ENCODE assay signal across 20 cellular contexts in the genomic region with DNA sequence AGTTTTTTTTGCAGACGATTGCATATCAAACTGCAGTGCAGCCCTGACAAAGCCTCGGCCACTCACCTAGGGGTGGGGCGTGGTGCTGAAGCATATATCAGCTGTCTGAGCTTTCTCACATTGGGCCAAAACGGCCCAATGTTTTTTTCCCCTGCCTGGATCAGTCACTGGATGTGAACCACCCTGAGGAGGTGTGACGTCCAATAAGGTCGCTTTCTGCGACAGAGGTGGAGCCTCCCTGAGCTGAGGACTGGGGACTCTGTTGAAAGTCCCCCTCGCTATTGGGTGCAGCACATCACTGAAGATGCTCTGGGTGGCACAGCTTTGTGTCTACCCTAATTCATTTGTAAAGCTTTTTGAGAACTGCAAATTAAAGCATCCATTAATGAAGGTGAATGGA.
"Had no signal": no experiment of that assay in that cellular context is flagged by ENCODE, and none has a peak within 500 bp of the region (broad histone marks: within the 10 kb centered on the region; RNA-seq: fewer than 3 reads in every experiment).

No MANE protein-coding gene starts in this region.

- H3K9me3 ChIP-seq: MG63, SJSA1 had no signal

- H3K4me3 ChIP-seq: MG63, SJSA1, SK-N-MC had no signal

- H3K27me3 ChIP-seq: MG63, SJSA1 had no signal

- DNase-seq: Karpas-422, KG1, MG63, NCI-H1092, NCI-H1105 treated with DMSO at 0.1 percent for 48 hours, NCI-H1417 treated with DMSO at 0.1 percent for 48 hours, NCI-H146, NCI-H1694 treated with DMSO at 0.1 percent for 48 hours, NCI-H1930, NCI-H2081, NCI-H2107, NCI-H2227 treated with DMSO at 0.1 percent for 48 hours, NCI-H524, NCI-H526 treated with DMSO at 0.1 percent for 48 hours, NCI-H748 treated with DMSO at 0.1 percent for 48 hours, Right ventricle myocardium superior, RPMI8226, SIG-M5 had no signal

- H3K27ac ChIP-seq: SJSA1, SK-N-MC had no signal

- H3K36me3 ChIP-seq: MG63, SJSA1 had no signal
